13 cellular contexts compared by ENCODE assay signal in genomic region chr19:1216756-1217155, GRCh38. TPM values are rescaled to one million over a fixed set of nuclear protein-coding genes. Genes with fewer than 3 reads are reported as not detected.
DNase-seq lines count a peak whose midpoint lies in the region; ATAC-seq and TF ChIP-seq lines count a peak whose summit lies in the region.
"Had no signal": no experiment of that assay in that cellular context is flagged by ENCODE, and none has a peak within 500 bp of the region (broad histone marks: within the 10 kb centered on the region; RNA-seq: fewer than 3 reads in every experiment).

No MANE protein-coding gene starts in this region.

- H3K27ac ChIP-seq in HUES6 (ENCODE audit: low read depth, low read length) (no peak overlapping the region), ascending aorta (peak overlapping the region; percentile 92 to 98)
- H3K27ac ChIP-seq: HL-60 had no signal

- H3K36me3 ChIP-seq in HUES6 (ENCODE audit: control insufficient read depth, insufficient read depth, low read length) = peaks cover 25% of the 10 kb centered on the region
- H3K36me3 ChIP-seq in ascending aorta = peaks cover 18 to 19% of the 10 kb centered on the region in 2 donors

- H3K27me3 ChIP-seq in HUES6 (ENCODE audit: control insufficient read depth, insufficient read depth, low read length) (no peaks in the 10 kb centered on the region), ascending aorta (no peaks in the 10 kb centered on the region)

- peak overlapping the region; percentile 91 for H3K27ac Mint-ChIP-seq in osteocyte (ENCODE audit: unreplicated experiment)

- H3K9ac ChIP-seq in HUES6 (ENCODE audit: low read length) = peak overlapping the region; percentile 7

- H3K9me3 ChIP-seq in HUES6 (ENCODE audit: control insufficient read depth, insufficient read depth, low read depth, low read length) (no peaks in the 10 kb centered on the region), ascending aorta (no peaks in the 10 kb centered on the region)

- no peak overlapping the region for H3K4me3 Mint-ChIP-seq in osteocyte (ENCODE audit: unreplicated experiment)
- H3K4me3 Mint-ChIP-seq: naive thymus-derived CD8-positive, alpha-beta T cell had no signal

- H3K36me3 Mint-ChIP-seq in osteocyte (ENCODE audit: unreplicated experiment) = peaks cover 7% of the 10 kb centered on the region

- DNase-seq in ascending aorta (ENCODE audit: low spot score in 2 of 2) = no peak
- DNase-seq in osteocyte (ENCODE audit: extremely low spot score, unreplicated experiment) = no peak
- no peak for DNase-seq in omental fat pad (ENCODE audit: low spot score)
- DNase-seq in activated CD4-positive, alpha-beta T cell treated with anti-CD3 and anti-CD28 coated beads for 1 hour = no peak
- DNase-seq: activated effector memory CD4-positive, alpha-beta T cell treated with anti-CD3 and anti-CD28 coated beads, Interleukin-2, amount 50 U/mL, for 16 hours; head of caudate nucleus; left colon; naive thymus-derived CD8-positive, alpha-beta T cell; NCI-H2081 had no signal

- H3K4me1 ChIP-seq in HUES6 (ENCODE audit: control insufficient read depth, insufficient read depth, low read length) (peaks cover 38% of the 10 kb centered on the region), ascending aorta (peaks cover 28 to 65% of the 10 kb centered on the region in 2 donors)

- no peak for TF ChIP-seq CTCF in ascending aorta (IDR thresholded peaks at IDR 0.05)
- no peak for TF ChIP-seq CTCF in osteocyte (IDR thresholded peaks at IDR 0.05)
- no peak for TF ChIP-seq CTCF in omental fat pad (IDR thresholded peaks at IDR 0.05)

- no peak overlapping the region for H3K4me3 ChIP-seq in HUES6 (ENCODE audit: low read depth, low read length)
- H3K4me3 ChIP-seq in ascending aorta = no peak overlapping the region
- H3K4me3 ChIP-seq: smooth muscle cell had no signal

- intact Hi-C loops in ascending aorta (cut with DNase I) = loop anchor here (10.0 kb wide), 1 partner anchor 292 kb away; the partner anchor contains the start of gene ARID3A

- no peaks in the 10 kb centered on the region for H3K9me3 Mint-ChIP-seq in osteocyte (ENCODE audit: unreplicated experiment)
- H3K9me3 Mint-ChIP-seq: naive thymus-derived CD8-positive, alpha-beta T cell had no signal

- no peaks in the 10 kb centered on the region for H3K27me3 Mint-ChIP-seq in osteocyte (ENCODE audit: unreplicated experiment)
- H3K27me3 Mint-ChIP-seq: naive thymus-derived CD8-positive, alpha-beta T cell had no signal

- H3K4me1 Mint-ChIP-seq in osteocyte (ENCODE audit: unreplicated experiment) = peaks cover 35% of the 10 kb centered on the region

- no peak for ATAC-seq in HG03460 (IDR thresholded peaks at IDR 0.05; ENCODE audit: unreplicated experiment)
- no peak for ATAC-seq in omental fat pad (ENCODE audit: low FRiP score)
- ATAC-seq: left colon; naive thymus-derived CD8-positive, alpha-beta T cell had no signal

RNA-seq across cellular contexts. Expression of gene STK11, which starts 11.2 kb away (rescaled TPM):
- total RNA-seq in ascending aorta = 104 TPM
- 60.8 and 61.3 TPM in 2 replicates for total RNA-seq in osteocyte
- total RNA-seq in omental fat pad = 10 to 100 TPM; 38.0 to 48.4 (median 44.2) TPM

RNA-seq across cellular contexts. Expression of gene CBARP, which starts 21.0 kb away (rescaled TPM):
- total RNA-seq in ascending aorta (1.9 TPM), osteocyte (6.9 and 7.0 TPM in 2 replicates), omental fat pad (10 to 100 TPM in 1 of 4 donors, 1 to 10 TPM in 1, under 1 TPM in 1, not detected in 1; 0.63 to 19.6 (median 2.2) TPM)
- total RNA-seq: naive thymus-derived CD8-positive, alpha-beta T cell had no signal

RNA-seq across cellular contexts. Expression of gene ATP5F1D, which starts 24.8 kb away (rescaled TPM):
- total RNA-seq in ascending aorta (232 TPM), osteocyte (167 and 172 TPM in 2 replicates), omental fat pad (10 to 100 TPM; 46.4 to 76.0 (median 60.2) TPM)

RNA-seq across cellular contexts. Expression of gene MIDN, which starts 31.6 kb away (rescaled TPM):
- total RNA-seq in ascending aorta (307 TPM), osteocyte (98.1 and 103 TPM in 2 replicates), omental fat pad (10 to 100 TPM; 24.5 to 68.6 (median 44.1) TPM)

RNA-seq across cellular contexts. Expression of gene SBNO2, which starts 42.7 kb away (rescaled TPM):
- total RNA-seq in ascending aorta (120 TPM), osteocyte (57.1 and 61.6 TPM in 2 replicates), omental fat pad (100 to 1,000 TPM in 1 of 4 donors, 10 to 100 TPM in 3; 33.1 to 208 (median 61.9) TPM)
